In genomic region chr10:26334932-26335573, GRCh38 we compare ENCODE assay signal across 8 cellular contexts.
DNase-seq lines count a peak whose midpoint lies in the region; ATAC-seq lines count a peak whose summit lies in the region.

No MANE protein-coding gene starts in this region.

- DNase-seq in NCI-H510A treated with DMSO at 0.1 percent for 48 hours (lab: John Stamatoyannopoulos, UW): peak; percentile 12
- no peak for DNase-seq in NCI-H510A (lab: John Stamatoyannopoulos, UW)
- peak; percentile 59 for DNase-seq in NCI-H1092 treated with DMSO at 0.1 percent for 48 hours (lab: John Stamatoyannopoulos, UW)
- peak; percentile 39 for DNase-seq in T-helper 22 cell (ENCODE audit: low read depth)
- peak; percentile 78 for DNase-seq in astrocyte of the hippocampus (ENCODE audit: low read depth, low spot score)
- DNase-seq in iPS-NIHi11 (ENCODE audit: low spot score): peak; percentile 77
- peak; percentile 26 to 28 for DNase-seq in stimulated activated CD4-positive, alpha-beta T cell treated with anti-CD3 and anti-CD28 coated beads, Interleukin-1b, Interleukin-23, amount 100 ng/mL, for 1 hour (ENCODE audit: low read depth in 2 of 2)

- ATAC-seq in HG02678 (IDR thresholded peaks at IDR 0.05; ENCODE audit: unreplicated experiment): peak; percentile 85
